13 cellular contexts compared by ENCODE assay signal in genomic region chr3:177824841-177825240, GRCh38.
DNase-seq lines count a peak whose midpoint lies in the region; ATAC-seq and TF ChIP-seq lines count a peak whose summit lies in the region.
"Had no signal": no experiment of that assay in that cellular context is flagged by ENCODE, and none has a peak within 500 bp of the region (broad histone marks: within the 10 kb centered on the region; RNA-seq: fewer than 3 reads in every experiment).

No MANE protein-coding gene starts in this region.

- no peaks in the 10 kb centered on the region for H3K9me3 ChIP-seq in tibial artery

- H3K36me3 Mint-ChIP-seq in nephron progenitor cell (ENCODE audit: low read depth) = no peaks in the 10 kb centered on the region
- H3K36me3 Mint-ChIP-seq in WTC11 = no peaks in the 10 kb centered on the region
- H3K36me3 Mint-ChIP-seq: naive thymus-derived CD8-positive, alpha-beta T cell; stimulated activated effector memory CD8-positive, alpha-beta T cell treated with anti-CD3 and anti-CD28 coated beads, Interleukin-12 subunit alpha, Interleukin-12 subunit beta, amount 100 ng/mL, for 72 hours had no signal

- CTCF ChIA-PET in WTC11 (lab: Charles Lee) = no interaction called here

- H3K27me3 Mint-ChIP-seq in nephron progenitor cell (ENCODE audit: low read depth, poor library complexity) = no peaks in the 10 kb centered on the region
- no peaks in the 10 kb centered on the region for H3K27me3 Mint-ChIP-seq in WTC11 (ENCODE audit: low read depth)
- H3K27me3 Mint-ChIP-seq: naive thymus-derived CD8-positive, alpha-beta T cell had no signal

- peaks cover 51% of the 10 kb centered on the region for H3K4me1 Mint-ChIP-seq in nephron progenitor cell
- peaks cover 11% of the 10 kb centered on the region for H3K4me1 Mint-ChIP-seq in WTC11

- H3K9me3 Mint-ChIP-seq in nephron progenitor cell = peaks cover 3% of the 10 kb centered on the region
- H3K9me3 Mint-ChIP-seq in WTC11 = 0 out of 2 replicates have a peak, but pooled peaks cover 3% of the 10 kb centered on the region
- H3K9me3 Mint-ChIP-seq: naive thymus-derived CD8-positive, alpha-beta T cell; stimulated activated effector memory CD8-positive, alpha-beta T cell treated with anti-CD3 and anti-CD28 coated beads, Interleukin-12 subunit alpha, Interleukin-12 subunit beta, amount 100 ng/mL, for 72 hours had no signal

- TF ChIP-seq CTCF in nephron progenitor cell (IDR thresholded peaks at IDR 0.05) (no peak), tibial artery (IDR thresholded peaks at IDR 0.05) (no peak), WTC11 (IDR thresholded peaks at IDR 0.05) (no peak)

- POLR2A ChIA-PET in WTC11 (lab: Charles Lee) = interaction anchor here (0.6 to 0.7 kb wide), 2 partner anchors 333 to 372 kb away, joined by 3 to 4 read pairs; no protein-coding TSS in a partner anchor

- H3K27ac Mint-ChIP-seq in nephron progenitor cell (peak overlapping the region; percentile 95), WTC11 (no peak overlapping the region)
- H3K27ac Mint-ChIP-seq: naive thymus-derived CD8-positive, alpha-beta T cell; stimulated activated effector memory CD8-positive, alpha-beta T cell treated with anti-CD3 and anti-CD28 coated beads, Interleukin-12 subunit alpha, Interleukin-12 subunit beta, amount 100 ng/mL, for 72 hours had no signal

- H3K27me3 ChIP-seq in tibial artery = no peaks in the 10 kb centered on the region

- no peak overlapping the region for H3K4me3 ChIP-seq in tibial artery

- DNase-seq in NCI-H345 treated with DMSO at 0.1 percent for 48 hours (lab: John Stamatoyannopoulos, UW; ENCODE audit: unreplicated experiment) = peak; percentile 53
- DNase-seq in epithelial cell of prostate (ENCODE audit: low read depth, low spot score) = no peak
- no peak for DNase-seq in nephron progenitor cell
- DNase-seq in tibial artery = no peak
- DNase-seq in WTC11 (ENCODE audit: low spot score) = no peak
- no peak for DNase-seq in activated T-cell treated with anti-CD3 and anti-CD28 coated beads for 4 hours
- no peak for DNase-seq in NCI-H1092 (lab: John Stamatoyannopoulos, UW)
- DNase-seq: activated CD4-positive, alpha-beta T cell treated with anti-CD3 and anti-CD28 coated beads, Interleukin-2, amount 50 U/mL, for 1 hour; activated T-cell treated with anti-CD3 and anti-CD28 coated beads, Interleukin-2, amount 50 U/mL, for 48 hours; cerebellar nuclear complex; naive thymus-derived CD8-positive, alpha-beta T cell had no signal

- H3K4me3 Mint-ChIP-seq in nephron progenitor cell = no peak overlapping the region
- no peak overlapping the region for H3K4me3 Mint-ChIP-seq in WTC11
- H3K4me3 Mint-ChIP-seq: naive thymus-derived CD8-positive, alpha-beta T cell; stimulated activated effector memory CD8-positive, alpha-beta T cell treated with anti-CD3 and anti-CD28 coated beads, Interleukin-12 subunit alpha, Interleukin-12 subunit beta, amount 100 ng/mL, for 72 hours had no signal

- intact Hi-C loops in tibial artery (cut with DNase I; ENCODE audit: low total_unique reads) = no loop called here

- H3K36me3 ChIP-seq in tibial artery = no peaks in the 10 kb centered on the region

- H3K27ac ChIP-seq in epithelial cell of prostate (peak overlapping the region; percentile 46), tibial artery (peak overlapping the region; percentile 67 to 71)

- ATAC-seq in WTC11 (no peak), HG03039 (IDR thresholded peaks at IDR 0.05; ENCODE audit: unreplicated experiment) (no peak)
- ATAC-seq: naive thymus-derived CD8-positive, alpha-beta T cell; stimulated activated effector memory CD8-positive, alpha-beta T cell treated with anti-CD3 and anti-CD28 coated beads, Interleukin-12 subunit alpha, Interleukin-12 subunit beta, amount 100 ng/mL, for 72 hours had no signal

- peaks cover 0 to 61% (median 34%) of the 10 kb centered on the region in 4 donors for H3K4me1 ChIP-seq in tibial artery

TF ChIP-seq in WTC11, 78 proteins besides CTCF, POLR2A, EP300 and RAD21:
- no peak for TF ChIP-seq GABPB1 (CRISPR knock-in tag; IDR thresholded peaks at IDR 0.05)
- TF ChIP-seq SOX15 (CRISPR knock-in tag; IDR thresholded peaks at IDR 0.05) = no peak
- TF ChIP-seq E2F4 (CRISPR knock-in tag; IDR thresholded peaks at IDR 0.05; ENCODE audit: borderline replicate concordance, low read depth) = no peak
- TF ChIP-seq MLX (CRISPR knock-in tag; IDR thresholded peaks at IDR 0.05) = no peak
- no peak for TF ChIP-seq ZNF671 (CRISPR knock-in tag; IDR thresholded peaks at IDR 0.05)
- TF ChIP-seq ATF3 (CRISPR knock-in tag; conservative IDR thresholded peaks at IDR 0.05) = no peak
- TF ChIP-seq ZNF317 (CRISPR knock-in tag; IDR thresholded peaks at IDR 0.05; ENCODE audit: borderline replicate concordance, low read depth) = no peak
- no peak for TF ChIP-seq MYBL2 (CRISPR knock-in tag; IDR thresholded peaks at IDR 0.05)
- TF ChIP-seq FOXP4 (CRISPR knock-in tag; IDR thresholded peaks at IDR 0.05) = no peak
- TF ChIP-seq NFATC4 (CRISPR knock-in tag; IDR thresholded peaks at IDR 0.05) = no peak
- no peak for TF ChIP-seq TP53 (CRISPR knock-in tag; IDR thresholded peaks at IDR 0.05)
- no peak for TF ChIP-seq TCF7 (CRISPR knock-in tag; IDR thresholded peaks at IDR 0.05; ENCODE audit: low read depth)
- TF ChIP-seq AR (CRISPR knock-in tag; IDR thresholded peaks at IDR 0.05) = no peak
